Comparison of ENCODE assay signal across 18 cellular contexts in the genomic region with DNA sequence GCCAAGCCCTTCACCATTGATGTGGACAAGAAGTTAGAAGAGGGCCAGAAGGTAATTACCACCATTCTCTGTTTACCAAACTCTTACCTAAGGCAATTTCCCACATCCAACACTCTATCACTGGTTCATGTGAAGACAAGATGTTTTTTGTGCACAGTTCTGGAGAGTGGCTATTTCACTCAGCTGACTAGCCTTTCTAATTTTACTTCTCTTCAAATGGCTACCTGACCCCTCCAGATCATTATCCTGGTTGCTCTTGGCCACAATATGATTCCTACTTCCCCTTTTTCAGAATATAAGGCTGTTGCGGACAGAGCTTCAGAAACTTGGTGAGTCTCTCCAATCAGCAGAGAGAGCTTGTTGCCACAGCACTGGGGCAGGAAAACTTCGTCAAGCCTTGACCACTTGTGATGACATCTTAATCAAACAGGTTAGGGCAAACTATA. TPM values are rescaled to one million over a fixed set of nuclear protein-coding genes. Genes with fewer than 3 reads are reported as not detected.
DNase-seq lines count a peak whose midpoint lies in the region; ATAC-seq and TF ChIP-seq lines count a peak whose summit lies in the region.
"Had no signal": no experiment of that assay in that cellular context is flagged by ENCODE, and none has a peak within 500 bp of the region (broad histone marks: within the 10 kb centered on the region; RNA-seq: fewer than 3 reads in every experiment).

No MANE protein-coding gene starts in this region.

- no peak for ATAC-seq in CD4-positive, CD25-positive, alpha-beta regulatory T cell (ENCODE audit: low read depth in 2 of 2)
- peak; percentile 71 for ATAC-seq in GM18861 (IDR thresholded peaks at IDR 0.05; ENCODE audit: unreplicated experiment)
- ATAC-seq in activated T-helper 17 cell treated with anti-CD3 and anti-CD28 coated beads, Interleukin-2, amount 50 U/mL, for 72 hours (replicated peaks) = no peak
- ATAC-seq in heart right ventricle = no peak
- ATAC-seq: body of pancreas had no signal

- H3K27me3 ChIP-seq in CD4-positive, CD25-positive, alpha-beta regulatory T cell (ENCODE audit: control insufficient read depth, insufficient read depth, low read length) = no peaks in the 10 kb centered on the region
- no peaks in the 10 kb centered on the region for H3K27me3 ChIP-seq in heart right ventricle
- H3K27me3 ChIP-seq: body of pancreas had no signal

- DNase-seq in CD4-positive, CD25-positive, alpha-beta regulatory T cell = no peak
- peak; percentile 88 for DNase-seq in NB4 (ENCODE audit: low read depth)
- DNase-seq in globus pallidus (ENCODE audit: low spot score) = no peak
- DNase-seq in medulla oblongata (ENCODE audit: extremely low spot score) = no peak
- DNase-seq in heart right ventricle = no peak
- no peak for DNase-seq in middle frontal gyrus (ENCODE audit: extremely low spot score, low spot score)
- DNase-seq: activated CD4-positive, alpha-beta memory T cell treated with anti-CD3 and anti-CD28 coated beads, Interleukin-2, amount 10 ng/mL, durations not matched to agents 7 days and 5 days; activated effector memory CD4-positive, alpha-beta T cell treated with anti-CD3 and anti-CD28 coated beads, Interleukin-2, amount 50 U/mL, for 16 hours; body of pancreas; dermis blood vessel endothelial cell; hypothalamus; NCI-H146; NCI-H524; T-helper 9 cell had no signal

- no peaks in the 10 kb centered on the region for H3K27me3 Mint-ChIP-seq in CD4-positive, CD25-positive, alpha-beta regulatory T cell
- no peaks in the 10 kb centered on the region for H3K27me3 Mint-ChIP-seq in activated T-helper 17 cell treated with anti-CD3 and anti-CD28 coated beads, Interleukin-2, amount 50 U/mL, for 72 hours
- H3K27me3 Mint-ChIP-seq: activated CD4-positive, alpha-beta memory T cell treated with anti-CD3 and anti-CD28 coated beads, Interleukin-2, amount 10 ng/mL, durations not matched to agents 7 days and 5 days; IgD-negative memory B cell had no signal

- intact Hi-C loops in heart right ventricle (cut with DNase I) = no loop called here

- TF ChIP-seq CTCF in NB4 (IDR thresholded peaks at IDR 0.05; ENCODE audit: low read depth, low read length) = no peak
- TF ChIP-seq CTCF in heart right ventricle (IDR thresholded peaks at IDR 0.05) = no peak

- no peaks in the 10 kb centered on the region for H3K9me3 ChIP-seq in CD4-positive, CD25-positive, alpha-beta regulatory T cell (ENCODE audit: control insufficient read depth in 2 of 2, low read length in 2 of 2)
- no peaks in the 10 kb centered on the region for H3K9me3 ChIP-seq in heart right ventricle
- H3K9me3 ChIP-seq: body of pancreas had no signal

- peaks cover 6% of the 10 kb centered on the region for H3K36me3 Mint-ChIP-seq in CD4-positive, CD25-positive, alpha-beta regulatory T cell
- H3K36me3 Mint-ChIP-seq in activated T-helper 17 cell treated with anti-CD3 and anti-CD28 coated beads, Interleukin-2, amount 50 U/mL, for 72 hours (ENCODE audit: low read depth) = peaks cover 99% of the 10 kb centered on the region
- H3K36me3 Mint-ChIP-seq: IgD-negative memory B cell had no signal

- no peaks in the 10 kb centered on the region for H3K4me1 ChIP-seq in CD4-positive, CD25-positive, alpha-beta regulatory T cell (ENCODE audit: control insufficient read depth, insufficient read depth, low read length, poor library complexity, severe bottlenecking)
- peaks cover 0 to 9% (median 0%) of the 10 kb centered on the region in 9 donors for H3K4me1 ChIP-seq in heart right ventricle
- H3K4me1 ChIP-seq: body of pancreas had no signal

- H3K4me1 Mint-ChIP-seq in CD4-positive, CD25-positive, alpha-beta regulatory T cell = peaks cover 0 to 4% (median 0%) of the 10 kb centered on the region in 4 donors
- peaks cover 2% of the 10 kb centered on the region for H3K4me1 Mint-ChIP-seq in activated T-helper 17 cell treated with anti-CD3 and anti-CD28 coated beads, Interleukin-2, amount 50 U/mL, for 72 hours
- H3K4me1 Mint-ChIP-seq: IgD-negative memory B cell, nephron had no signal

- no peak for TF ChIP-seq POLR2A in NB4 (IDR thresholded peaks at IDR 0.05; ENCODE audit: extremely low read depth, insufficient read length)

- no peak overlapping the region for H3K27ac ChIP-seq in CD4-positive, CD25-positive, alpha-beta regulatory T cell (ENCODE audit: insufficient read depth, low read length, poor library complexity, severe bottlenecking)
- no peak overlapping the region for H3K27ac ChIP-seq in heart right ventricle
- H3K27ac ChIP-seq: body of pancreas had no signal

- H3K4me3 ChIP-seq in CD4-positive, CD25-positive, alpha-beta regulatory T cell (ENCODE audit: low read depth, low read length) = no peak overlapping the region
- H3K4me3 ChIP-seq in NB4 (ENCODE audit: low read depth, low read length) = no peak overlapping the region
- no peak overlapping the region for H3K4me3 ChIP-seq in heart right ventricle
- H3K4me3 ChIP-seq: body of pancreas had no signal

- H3K36me3 ChIP-seq in CD4-positive, CD25-positive, alpha-beta regulatory T cell (ENCODE audit: control insufficient read depth, insufficient read depth, low read length) = peaks cover 47% of the 10 kb centered on the region
- H3K36me3 ChIP-seq in heart right ventricle = peaks cover 0 to 100% (median 30%) of the 10 kb centered on the region in 9 donors

- H3K4me3 Mint-ChIP-seq in CD4-positive, CD25-positive, alpha-beta regulatory T cell = no peak overlapping the region
- no peak overlapping the region for H3K4me3 Mint-ChIP-seq in activated T-helper 17 cell treated with anti-CD3 and anti-CD28 coated beads, Interleukin-2, amount 50 U/mL, for 72 hours
- H3K4me3 Mint-ChIP-seq: activated CD4-positive, alpha-beta memory T cell treated with anti-CD3 and anti-CD28 coated beads, Interleukin-2, amount 10 ng/mL, durations not matched to agents 7 days and 5 days; IgD-negative memory B cell; nephron had no signal

- 83 to 89% methylated on average over 2 of the region's 2 CpGs for WGBS in heart right ventricle, 2 donors

- no peaks in the 10 kb centered on the region for H3K9me3 Mint-ChIP-seq in CD4-positive, CD25-positive, alpha-beta regulatory T cell
- H3K9me3 Mint-ChIP-seq in activated T-helper 17 cell treated with anti-CD3 and anti-CD28 coated beads, Interleukin-2, amount 50 U/mL, for 72 hours = no peaks in the 10 kb centered on the region
- H3K9me3 Mint-ChIP-seq: activated CD4-positive, alpha-beta memory T cell treated with anti-CD3 and anti-CD28 coated beads, Interleukin-2, amount 10 ng/mL, durations not matched to agents 7 days and 5 days; IgD-negative memory B cell; nephron had no signal

- H3K27ac Mint-ChIP-seq in CD4-positive, CD25-positive, alpha-beta regulatory T cell = peak overlapping the region in 2 of 3 donors; percentile 48 to 64
- H3K27ac Mint-ChIP-seq in activated T-helper 17 cell treated with anti-CD3 and anti-CD28 coated beads, Interleukin-2, amount 50 U/mL, for 72 hours = peak overlapping the region; percentile 56
- H3K27ac Mint-ChIP-seq: activated CD4-positive, alpha-beta memory T cell treated with anti-CD3 and anti-CD28 coated beads, Interleukin-2, amount 10 ng/mL, durations not matched to agents 7 days and 5 days; nephron had no signal

RNA-seq across cellular contexts. Expression of gene KIF20A, which starts 7.1 kb away (rescaled TPM):
- 0.91 TPM for total RNA-seq in CD4-positive, CD25-positive, alpha-beta regulatory T cell
- polyA plus RNA-seq in CD4-positive, CD25-positive, alpha-beta regulatory T cell = 1 to 10 TPM in 1 of 4 donors, under 1 TPM in 3; 0.29 to 1.1 (median 0.45) TPM
- 10 to 100 TPM; 66.2 to 73.0 TPM for total RNA-seq in activated T-helper 17 cell treated with anti-CD3 and anti-CD28 coated beads, Interleukin-2, amount 50 U/mL, for 72 hours
- 1 to 10 TPM in 2 of 10 donors, under 1 TPM in 6, not detected in 2; 0.13 to 9.3 (median 0.55) TPM for total RNA-seq in heart right ventricle
- polyA plus RNA-seq in heart right ventricle = under 1 TPM; 0.12 to 0.29 TPM
- polyA plus RNA-seq: IgD-negative memory B cell had no signal

RNA-seq across cellular contexts. Expression of gene BRD8, which starts 7.6 kb away (rescaled TPM):
- 20.9 TPM for total RNA-seq in CD4-positive, CD25-positive, alpha-beta regulatory T cell
- polyA plus RNA-seq in CD4-positive, CD25-positive, alpha-beta regulatory T cell = 10 to 100 TPM; 19.5 to 32.9 (median 21.4) TPM
- total RNA-seq in activated T-helper 17 cell treated with anti-CD3 and anti-CD28 coated beads, Interleukin-2, amount 50 U/mL, for 72 hours = 100 to 1,000 TPM in 1 of 2 donors, 10 to 100 TPM in 1; 70.6 to 130 TPM
- 10 to 100 TPM; 16.6 to 33.3 (median 22.7) TPM for total RNA-seq in heart right ventricle
- 10 to 100 TPM; 13.0 to 35.9 TPM for polyA plus RNA-seq in heart right ventricle

RNA-seq across cellular contexts. Expression of gene CDC23, which starts 27.1 kb away (rescaled TPM):
- 19.4 TPM for total RNA-seq in CD4-positive, CD25-positive, alpha-beta regulatory T cell
- polyA plus RNA-seq in CD4-positive, CD25-positive, alpha-beta regulatory T cell = 10 to 100 TPM; 14.7 to 28.5 (median 24.4) TPM
- 10 to 100 TPM; 27.8 to 42.3 TPM for total RNA-seq in activated T-helper 17 cell treated with anti-CD3 and anti-CD28 coated beads, Interleukin-2, amount 50 U/mL, for 72 hours
- total RNA-seq in heart right ventricle = 10 to 100 TPM; 14.6 to 23.0 (median 17.8) TPM
- 10 to 100 TPM; 10.5 to 12.9 TPM for polyA plus RNA-seq in heart right ventricle

RNA-seq across cellular contexts. Expression of gene NME5, which starts 46.8 kb away (rescaled TPM):
- total RNA-seq in CD4-positive, CD25-positive, alpha-beta regulatory T cell = not detected
- polyA plus RNA-seq in CD4-positive, CD25-positive, alpha-beta regulatory T cell = not detected
- total RNA-seq in activated T-helper 17 cell treated with anti-CD3 and anti-CD28 coated beads, Interleukin-2, amount 50 U/mL, for 72 hours = not detected
- 1 to 10 TPM; 2.0 to 5.9 (median 3.9) TPM for total RNA-seq in heart right ventricle
- polyA plus RNA-seq in heart right ventricle = 1 to 10 TPM; 3.3 to 9.4 TPM
- total RNA-seq: activated CD4-positive, alpha-beta memory T cell treated with anti-CD3 and anti-CD28 coated beads, Interleukin-2, amount 10 ng/mL, durations not matched to agents 7 days and 5 days had no signal
- polyA plus RNA-seq: IgD-negative memory B cell had no signal

Comparison
In these comparisons a context has a peak if more than half of its experiments do, and no peak if none do; other contexts are left out.
1. RNA of gene KIF20A, which starts 7.1 kb away (total RNA-seq): 66.2 to 73.0 TPM in activated T-helper 17 cell treated with anti-CD3 and anti-CD28 coated beads, Interleukin-2, amount 50 U/mL, for 72 hours; 0.91 TPM in CD4-positive, CD25-positive, alpha-beta regulatory T cell (single experiment) and 0.13 to 9.3 TPM in heart right ventricle; every median in the first group is over 4 times any median in the second.